ENCODE assay signal across 30 cellular contexts in the genomic region with DNA sequence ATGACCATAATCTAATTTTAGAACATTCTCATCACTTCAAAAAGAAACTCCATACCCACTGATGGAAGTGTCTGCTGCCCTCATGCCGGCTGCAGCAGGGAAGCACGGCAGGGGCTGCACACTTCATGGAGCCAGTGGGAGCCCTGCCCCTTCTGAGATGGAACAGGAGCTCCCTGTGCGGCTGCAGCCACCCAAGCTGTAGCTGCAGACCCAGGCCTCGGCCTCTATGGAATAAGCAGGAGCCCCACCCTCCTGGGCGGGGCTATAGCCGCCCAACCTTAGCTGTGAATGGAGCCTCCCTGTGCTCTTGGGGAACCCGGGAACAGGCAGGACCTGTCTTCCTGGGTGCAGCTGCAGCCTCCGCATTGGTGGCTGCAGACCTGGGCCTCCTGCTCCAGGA.
DNase-seq lines count a peak whose midpoint lies in the region; ATAC-seq, FAIRE-seq and TF ChIP-seq lines count a peak whose summit lies in the region.
"Had no signal": no experiment of that assay in that cellular context is flagged by ENCODE, and none has a peak within 500 bp of the region (broad histone marks: within the 10 kb centered on the region; RNA-seq: fewer than 3 reads in every experiment).

No MANE protein-coding gene starts in this region.

- H3K4me3 Mint-ChIP-seq in endodermal cell, result no peak overlapping the region
- H3K4me3 Mint-ChIP-seq: activated naive CD4-positive, alpha-beta T cell treated with anti-CD3 and anti-CD28 coated beads, Interleukin-2, amount 10 ng/mL, durations not matched to agents 7 days and 5 days; CD14-positive monocyte; HFFc6; immature natural killer cell; stimulated activated naive CD8-positive, alpha-beta T cell treated with anti-CD3 and anti-CD28 coated beads, Interleukin-15, Interleukin-2, amounts not matched to agents 100 ng/mL and 50 ng/mL, for 24 hours had no signal

- H3K9ac ChIP-seq in IMR-90 (ENCODE audit: low read depth, low read length) (no peak overlapping the region), endodermal cell (ENCODE audit: extremely low read depth, low read length, poor library complexity, severe bottlenecking) (no peak overlapping the region), mesenchymal stem cell (ENCODE audit: low read length) (no peak overlapping the region)

- no peak overlapping the region for H4K5ac ChIP-seq in IMR-90 (ENCODE audit: low read depth, low read length)

- H2AFZ ChIP-seq in IMR-90 (replicated peaks; ENCODE audit: low read length, poor library complexity) (peak overlapping the region; percentile 64), mesenchymal stem cell (ENCODE audit: low read depth, low read length) (no peak overlapping the region)
- H2AFZ ChIP-seq: PC-9 had no signal

- H3K14ac ChIP-seq in IMR-90 (replicated peaks; ENCODE audit: low read depth, low read length), result no peak overlapping the region
- H3K14ac ChIP-seq in mesenchymal stem cell (ENCODE audit: low read length in 2 of 2), result no peak overlapping the region

- H3K36me3 ChIP-seq in H7 (replicated peaks; ENCODE audit: control insufficient read depth, insufficient read depth, low read length) (no peaks in the 10 kb centered on the region), IMR-90 (ENCODE audit: control insufficient read depth, insufficient read depth, low read length) (no peaks in the 10 kb centered on the region), endodermal cell (ENCODE audit: control insufficient read depth, insufficient read depth, low read length) (no peaks in the 10 kb centered on the region), mesenchymal stem cell (ENCODE audit: control insufficient read depth in 1 of 2, insufficient read depth in 2 of 2, low read depth in 1 of 2, low read length in 2 of 2) (no peaks in the 10 kb centered on the region)
- H3K36me3 ChIP-seq: left lung, thoracic aorta, uterus had no signal

- no peak overlapping the region for H2BK12ac ChIP-seq in mesenchymal stem cell (ENCODE audit: low read length in 2 of 2)

- no peak overlapping the region for H2BK120ac ChIP-seq in IMR-90 (ENCODE audit: low read depth, low read length)
- no peak overlapping the region for H2BK120ac ChIP-seq in mesenchymal stem cell (ENCODE audit: low read depth, low read length)

- no peak overlapping the region for H3K56ac ChIP-seq in IMR-90 (ENCODE audit: extremely low read depth, insufficient read depth, low read length)

- no peak for TF ChIP-seq POLR2A in IMR-90 (IDR thresholded peaks at IDR 0.05; ENCODE audit: low read depth, low read length)

- H3K27me3 Mint-ChIP-seq in endodermal cell (ENCODE audit: insufficient read depth), result peaks cover 16% of the 10 kb centered on the region
- H3K27me3 Mint-ChIP-seq: activated naive CD4-positive, alpha-beta T cell treated with anti-CD3 and anti-CD28 coated beads, Interleukin-2, amount 10 ng/mL, durations not matched to agents 7 days and 5 days; stimulated activated naive CD8-positive, alpha-beta T cell treated with anti-CD3 and anti-CD28 coated beads, Interleukin-15, Interleukin-2, amounts not matched to agents 100 ng/mL and 50 ng/mL, for 24 hours had no signal

- CTCF ChIA-PET in IMR-90 (lab: Yijun Ruan, JAX), result interaction anchor here (1.4 kb wide), 1 partner anchor 17 kb away, joined by 4 read pairs; no protein-coding TSS in a partner anchor

- TF ChIP-seq CTCF in IMR-90 (conservative IDR thresholded peaks at IDR 0.05; ENCODE audit: low read depth, low read length) (no peak), endodermal cell (conservative IDR thresholded peaks at IDR 0.05) (no peak)

- H3K4me3 ChIP-seq in H7 (ENCODE audit: insufficient read depth, low read depth, low read length) (no peak overlapping the region), IMR-90 (ENCODE audit: insufficient read depth, low read depth, low read length) (no peak overlapping the region), endodermal cell (ENCODE audit: low read length) (no peak overlapping the region), mesenchymal stem cell (ENCODE audit: insufficient read depth in 1 of 2, low read depth in 1 of 2, low read length in 2 of 2) (no peak overlapping the region)
- H3K4me3 ChIP-seq: left lung, PC-9, psoas muscle, thoracic aorta, uterus had no signal

- H3K4me1 Mint-ChIP-seq in endodermal cell, result peaks cover 10% of the 10 kb centered on the region
- H3K4me1 Mint-ChIP-seq: activated naive CD4-positive, alpha-beta T cell treated with anti-CD3 and anti-CD28 coated beads, Interleukin-2, amount 10 ng/mL, durations not matched to agents 7 days and 5 days; CD14-positive monocyte; immature natural killer cell had no signal

- H4K91ac ChIP-seq in IMR-90 (ENCODE audit: insufficient read depth, low read depth, low read length) (no peak overlapping the region), mesenchymal stem cell (ENCODE audit: low read length) (no peak overlapping the region)

- no peaks in the 10 kb centered on the region for H3K27me3 ChIP-seq in H7 (ENCODE audit: control insufficient read depth, insufficient read depth, low read length)
- H3K27me3 ChIP-seq in IMR-90 (ENCODE audit: control insufficient read depth, insufficient read depth, low read length), result no peaks in the 10 kb centered on the region
- H3K27me3 ChIP-seq in endodermal cell (ENCODE audit: control insufficient read depth, insufficient read depth, low read length, poor library complexity, severe bottlenecking), result peaks cover 17% of the 10 kb centered on the region
- H3K27me3 ChIP-seq in mesenchymal stem cell (ENCODE audit: control insufficient read depth in 1 of 2, insufficient read depth in 1 of 2, low read length in 2 of 2), result no peaks in the 10 kb centered on the region
- H3K27me3 ChIP-seq: left lung, uterus had no signal

- POLR2A ChIA-PET in IMR-90 (lab: Charles Lee; ENCODE audit: unreplicated experiment), result no interaction called here

- DNase-seq in H7 (peak; percentile 70), IMR-90 (no peak), endodermal cell (peak; percentile 83), mesenchymal stem cell (no peak), HTR-8/SVneo (ENCODE audit: insufficient read length, low spot score) (no peak), inferior parietal cortex (ENCODE audit: extremely low spot score) (no peak), SHP77 treated with DMSO at 0.1 percent for 48 hours (lab: John Stamatoyannopoulos, UW) (no peak)
- DNase-seq: activated CD4-positive, alpha-beta T cell treated with anti-CD3 and anti-CD28 coated beads, Interleukin-2, amount 50 U/mL, for 48 hours; activated CD8-positive, alpha-beta memory T cell treated with anti-CD3 and anti-CD28 coated beads, Interleukin-2, amount 50 U/mL, for 4 hours; activated naive CD4-positive, alpha-beta T cell treated with anti-CD3 and anti-CD28 coated beads, Interleukin-2, amount 10 ng/mL, durations not matched to agents 7 days and 5 days; amniotic stem cell; DND-41; effector CD8-positive, alpha-beta T cell; head of caudate nucleus; HFFc6; immature natural killer cell; NCI-H1092; NCI-H187 treated with DMSO at 0.1 percent for 48 hours; NK-92 treated with Interleukin-12 subunit alpha and Interleukin-12 subunit beta, amount 100 ng/mL, for 24 hours; PC-9; psoas muscle; uterus had no signal

- H3K9me1 ChIP-seq in IMR-90 (ENCODE audit: insufficient read depth, low read length), result peaks cover 2% of the 10 kb centered on the region; the same call in 1 of the 2 replicates

- in situ Hi-C loops in IMR-90 (cut with MboI; ENCODE audit: low sequenced_read_pairs), result no loop called here

- H3K4me2 ChIP-seq in IMR-90 (ENCODE audit: low read depth, low read length) (no peak overlapping the region), mesenchymal stem cell (ENCODE audit: low read length, poor library complexity, severe bottlenecking) (no peak overlapping the region)
- H3K4me2 ChIP-seq: PC-9 had no signal

- FAIRE-seq in HTR-8/SVneo (lab: Jason Lieb, UNC), result no peak
- FAIRE-seq: GM18507 had no signal

- H3K23ac ChIP-seq in IMR-90 (ENCODE audit: low read depth, low read length), result no peak overlapping the region
- H3K23ac ChIP-seq in mesenchymal stem cell (ENCODE audit: low read length in 2 of 2), result no peak overlapping the region

- no TSS peak for BruUV-seq in IMR-90 (replicated peaks; lab: Mats Ljungman, UMichigan)

- no peak overlapping the region for H2BK15ac ChIP-seq in IMR-90 (ENCODE audit: low read depth, low read length)
- H2BK15ac ChIP-seq in mesenchymal stem cell (ENCODE audit: low read depth, poor library complexity, severe bottlenecking), result no peak overlapping the region

- H2AK9ac ChIP-seq in IMR-90 (replicated peaks; ENCODE audit: low read depth, low read length, poor library complexity), result no peak overlapping the region

- H3K79me1 ChIP-seq in IMR-90 (ENCODE audit: low read depth in 1 of 2, low read length in 2 of 2) (no peaks in the 10 kb centered on the region), mesenchymal stem cell (replicated peaks; ENCODE audit: low read length, poor library complexity, severe bottlenecking) (no peaks in the 10 kb centered on the region)

- 73% methylated on average over 3 of the region's 8 CpGs; no CpG with 5 or more reads in 1 of the 2 experiments for WGBS in IMR-90 (ENCODE audit: extremely low coverage in 2 of 2, insufficient read length in 1 of 2), 2 experiments
- 80 to 87% methylated on average over 4 to 8 of the region's 8 CpGs for WGBS in endodermal cell (ENCODE audit: insufficient coverage in 1 of 2, insufficient read length in 1 of 2), 2 experiments
- 63% methylated on average over 8 of the region's 8 CpGs for WGBS in mesenchymal stem cell

- no peak for ATAC-seq in IMR-90 (ENCODE audit: low read depth)
- ATAC-seq: activated CD4-positive, CD25-positive, alpha-beta regulatory T cell treated with anti-CD3 and anti-CD28 coated beads, Interleukin-2, amount 50 U/mL, for 24 hours; left lung; Right ventricle myocardium inferior had no signal

- TF ChIP-seq RAD21 in IMR-90 (IDR thresholded peaks at IDR 0.05; ENCODE audit: low read length), result no peak

- intact Hi-C loops in IMR-90 (cut with micrococcal nuclease), result no loop called here

- dilution Hi-C loops in IMR-90 (cut with HindIII; ENCODE audit: low sequenced_read_pairs, unreplicated experiment), result no loop called here

- H2BK5ac ChIP-seq in IMR-90 (ENCODE audit: low read depth, low read length, poor library complexity, severe bottlenecking) (peak overlapping the region; percentile 54), mesenchymal stem cell (ENCODE audit: low read depth, low read length, poor library complexity, severe bottlenecking) (no peak overlapping the region)

- H3K18ac ChIP-seq in IMR-90 (ENCODE audit: low read depth, low read length), result no peak overlapping the region
- H3K18ac ChIP-seq in mesenchymal stem cell (ENCODE audit: low read depth in 1 of 2, low read length in 2 of 2), result peak overlapping the region in 1 of 2 experiments; percentile 4

- H3K4me1 ChIP-seq in IMR-90 (ENCODE audit: control insufficient read depth, insufficient read depth, low read length) (no peaks in the 10 kb centered on the region; the same call in none of the 2 replicates), endodermal cell (ENCODE audit: control insufficient read depth, insufficient read depth, low read length) (no peaks in the 10 kb centered on the region), mesenchymal stem cell (ENCODE audit: control insufficient read depth, insufficient read depth, low read depth, low read length) (peaks cover 5% of the 10 kb centered on the region)
- H3K4me1 ChIP-seq: left lung, uterus had no signal

- no peak overlapping the region for H3K4ac ChIP-seq in IMR-90 (ENCODE audit: low read depth, low read length)
- no peak overlapping the region for H3K4ac ChIP-seq in mesenchymal stem cell (ENCODE audit: low read depth in 1 of 2, low read length in 2 of 2)

- H3K27ac Mint-ChIP-seq in endodermal cell, result no peak overlapping the region
- H3K27ac Mint-ChIP-seq: activated naive CD4-positive, alpha-beta T cell treated with anti-CD3 and anti-CD28 coated beads, Interleukin-2, amount 10 ng/mL, durations not matched to agents 7 days and 5 days; CD14-positive monocyte; immature natural killer cell; stimulated activated naive CD8-positive, alpha-beta T cell treated with anti-CD3 and anti-CD28 coated beads, Interleukin-15, Interleukin-2, amounts not matched to agents 100 ng/mL and 50 ng/mL, for 24 hours had no signal

- H2AK5ac ChIP-seq in IMR-90 (ENCODE audit: low read depth, low read length) (no peak overlapping the region; the same call in 1 of the 2 replicates), mesenchymal stem cell (ENCODE audit: low read length, severe bottlenecking) (no peak overlapping the region)

- no peaks in the 10 kb centered on the region for H4K20me1 ChIP-seq in IMR-90 (ENCODE audit: insufficient read depth, low read length)

- peaks cover 7% of the 10 kb centered on the region for H3K9me3 Mint-ChIP-seq in endodermal cell
- H3K9me3 Mint-ChIP-seq: activated naive CD4-positive, alpha-beta T cell treated with anti-CD3 and anti-CD28 coated beads, Interleukin-2, amount 10 ng/mL, durations not matched to agents 7 days and 5 days; HFFc6 had no signal

- H4K8ac ChIP-seq in IMR-90 (ENCODE audit: low read depth in 2 of 2, low read length in 2 of 2) (no peak overlapping the region), mesenchymal stem cell (ENCODE audit: low read length) (peak overlapping the region; percentile 49)

- H3K27ac ChIP-seq in IMR-90 (ENCODE audit: insufficient read depth, low read length) (no peak overlapping the region), endodermal cell (ENCODE audit: low read depth, low read length) (no peak overlapping the region), mesenchymal stem cell (ENCODE audit: low read length, poor library complexity, severe bottlenecking) (no peak overlapping the region)
- H3K27ac ChIP-seq: HL-60, left lung, PC-9, thoracic aorta, uterus had no signal

- no peaks in the 10 kb centered on the region for H3K36me3 Mint-ChIP-seq in endodermal cell (ENCODE audit: low read depth)
- H3K36me3 Mint-ChIP-seq: activated naive CD4-positive, alpha-beta T cell treated with anti-CD3 and anti-CD28 coated beads, Interleukin-2, amount 10 ng/mL, durations not matched to agents 7 days and 5 days; CD14-positive monocyte; immature natural killer cell had no signal

- H3K9me3 ChIP-seq in IMR-90 (ENCODE audit: control insufficient read depth, insufficient read depth, low read length) (no peaks in the 10 kb centered on the region), endodermal cell (ENCODE audit: control insufficient read depth, low read length) (peaks cover 16% of the 10 kb centered on the region), mesenchymal stem cell (ENCODE audit: control insufficient read depth, low read length) (peaks cover 2% of the 10 kb centered on the region)
- H3K9me3 ChIP-seq: thoracic aorta, uterus had no signal

- H2BK20ac ChIP-seq in IMR-90 (ENCODE audit: low read depth, low read length), result peak overlapping the region; percentile 28; the same call in 1 of the 2 replicates

Comparison
In these comparisons a context has a peak if more than half of its experiments do, and no peak if none do; other contexts are left out.
1. DNase-seq: peak in H7 (single experiment) and endodermal cell (single experiment); none in IMR-90 (single experiment), mesenchymal stem cell (single experiment), HTR-8/SVneo (single experiment), inferior parietal cortex (single experiment) and SHP77 treated with DMSO at 0.1 percent for 48 hours (single experiment).